In genomic region chr4:124478518-124478917, GRCh38 we compare ENCODE assay signal across 16 cellular contexts.
A peak's percentile ranks its signal among the peaks of the same experiment; 100 is the strongest.
DNase-seq lines count a peak whose midpoint lies in the region; ATAC-seq and TF ChIP-seq lines count a peak whose summit lies in the region.
"Had no signal": no experiment of that assay in that cellular context is flagged by ENCODE, and none has a peak within 500 bp of the region (broad histone marks: within the 10 kb centered on the region; RNA-seq: fewer than 3 reads in every experiment).

No MANE protein-coding gene starts in this region.

- H3K27me3 ChIP-seq in left ventricle myocardium inferior (ENCODE audit: low read depth) (no peaks in the 10 kb centered on the region), gastroesophageal sphincter (no peaks in the 10 kb centered on the region)

- TF ChIP-seq CTCF in left ventricle myocardium inferior (IDR thresholded peaks at IDR 0.05; ENCODE audit: borderline replicate concordance) (no peak), gastroesophageal sphincter (IDR thresholded peaks at IDR 0.05) (no peak)

- 13 to 82% methylated on average over 1 of the region's 1 CpG for WGBS in gastroesophageal sphincter (ENCODE audit: low coverage in 1 of 2), 2 donors

- TF ChIP-seq POLR2A in gastroesophageal sphincter (IDR thresholded peaks at IDR 0.05), result no peak

- TF ChIP-seq EP300 in gastroesophageal sphincter (IDR thresholded peaks at IDR 0.05), result no peak

- H3K4me1 ChIP-seq in left ventricle myocardium inferior (peaks cover 10% of the 10 kb centered on the region), gastroesophageal sphincter (no peaks in the 10 kb centered on the region)

- no peak for DNase-seq in left ventricle myocardium inferior
- no peak for DNase-seq in Right ventricle myocardium inferior (ENCODE audit: missing footprints)
- peak; percentile 88 for DNase-seq in dermis blood vessel endothelial cell
- peak; percentile 80 for DNase-seq in glomerular endothelial cell (ENCODE audit: extremely low read depth, low read depth, low spot score)
- DNase-seq in renal cortical epithelial cell (ENCODE audit: low read depth), result peak; percentile 19
- DNase-seq: CD4-positive, alpha-beta T cell; NCI-H1105; NCI-H1694; NCI-H2081 treated with DMSO at 0.1 percent for 48 hours; NCI-H510A treated with DMSO at 0.1 percent for 48 hours; NCI-H774; OCI-M1 had no signal

- H3K36me3 ChIP-seq in left ventricle myocardium inferior (no peaks in the 10 kb centered on the region), gastroesophageal sphincter (no peaks in the 10 kb centered on the region)

- H3K27ac ChIP-seq in left ventricle myocardium inferior (replicated peaks), result peak overlapping the region; percentile 64
- no peak overlapping the region for H3K27ac ChIP-seq in gastroesophageal sphincter

- H3K9me3 ChIP-seq in left ventricle myocardium inferior (replicated peaks) (peaks cover 9% of the 10 kb centered on the region), gastroesophageal sphincter (peaks cover 0 to 1% (median 0%) of the 10 kb centered on the region in 3 donors)

- ATAC-seq in Right ventricle myocardium inferior (no peak), GM21619 (IDR thresholded peaks at IDR 0.05; ENCODE audit: unreplicated experiment) (no peak), gastroesophageal sphincter (no peak), HG02588 (IDR thresholded peaks at IDR 0.05; ENCODE audit: unreplicated experiment) (no peak)
- ATAC-seq: K562 had no signal

- H3K4me3 ChIP-seq in left ventricle myocardium inferior, result no peak overlapping the region
- no peak overlapping the region for H3K4me3 ChIP-seq in gastroesophageal sphincter
- H3K4me3 ChIP-seq: K562 had no signal

- intact Hi-C loops in left ventricle myocardium inferior (cut with micrococcal nuclease), result no loop called here
- intact Hi-C loops in Right ventricle myocardium inferior (cut with DNase I), result no loop called here

Comparison
In these comparisons a context has a peak if more than half of its experiments do, and no peak if none do; other contexts are left out.
1. DNase-seq: peak in dermis blood vessel endothelial cell (single experiment), glomerular endothelial cell (single experiment) and renal cortical epithelial cell (single experiment); none in left ventricle myocardium inferior (single experiment) and Right ventricle myocardium inferior (single experiment).